Comparison of ENCODE assay signal across 8 cellular contexts in genomic region chr10:15824498-15824897, GRCh38. TPM values are rescaled to one million over a fixed set of nuclear protein-coding genes. Genes with fewer than 3 reads are reported as not detected.
DNase-seq lines count a peak whose midpoint lies in the region; ATAC-seq and TF ChIP-seq lines count a peak whose summit lies in the region.

No MANE protein-coding gene starts in this region.

- DNase-seq in SK-N-SH (peak; percentile 2), fibroblast of mammary gland (ENCODE audit: low read depth) (peak; percentile 39), thoracic aorta (ENCODE audit: low spot score) (no peak), midbrain (lab: John Stamatoyannopoulos, UW) (no peak), occipital lobe (lab: John Stamatoyannopoulos, UW) (no peak)

- H3K4me3 ChIP-seq in SK-N-SH (ENCODE audit: low read depth in 2 of 2, low read length in 1 of 2) = no peak overlapping the region
- no peak overlapping the region for H3K4me3 ChIP-seq in OCI-LY1 (ENCODE audit: low read depth, low read length, poor library complexity, severe bottlenecking)
- no peak overlapping the region for H3K4me3 ChIP-seq in fibroblast of mammary gland (ENCODE audit: control insufficient read depth, low read depth, low read length)
- no peak overlapping the region for H3K4me3 ChIP-seq in thoracic aorta

- H3K9me3 ChIP-seq in SK-N-SH (no peaks in the 10 kb centered on the region), OCI-LY1 (ENCODE audit: low read length) (no peaks in the 10 kb centered on the region), thoracic aorta (no peaks in the 10 kb centered on the region)

- TF ChIP-seq EP300 in SK-N-SH (IDR thresholded peaks at IDR 0.05; ENCODE audit: borderline replicate concordance in 1 of 2, low read depth in 1 of 2, low read length in 1 of 2) = no peak

- ATAC-seq in SK-N-SH treated with all-trans-retinoic acid at 6 μM for 48 hours (no peak), thoracic aorta (ENCODE audit: insufficient number of reproducible peaks, low FRiP score, low read depth) (no peak), HG02759 (IDR thresholded peaks at IDR 0.05; ENCODE audit: unreplicated experiment) (no peak)

- H3K4me2 ChIP-seq in SK-N-SH (no peak overlapping the region), OCI-LY1 (ENCODE audit: low read length) (no peak overlapping the region)

- H3K79me2 ChIP-seq in SK-N-SH (ENCODE audit: insufficient read depth) (no peaks in the 10 kb centered on the region), OCI-LY1 (ENCODE audit: insufficient read depth, low read length) (no peaks in the 10 kb centered on the region)

- H4K20me1 ChIP-seq in SK-N-SH (ENCODE audit: insufficient read depth) (no peaks in the 10 kb centered on the region), OCI-LY1 (ENCODE audit: insufficient read depth, low read length) (no peaks in the 10 kb centered on the region)

- H3K27ac ChIP-seq in SK-N-SH (ENCODE audit: low read depth in 2 of 2, low read length in 1 of 2) (no peak overlapping the region), OCI-LY1 (ENCODE audit: low read depth, low read length, poor library complexity, severe bottlenecking) (no peak overlapping the region), thoracic aorta (peak overlapping the region in 1 of 2 donors; percentile 26)

- TF ChIP-seq CTCF in SK-N-SH (IDR thresholded peaks at IDR 0.05) (peak; percentile 63), OCI-LY1 (IDR thresholded peaks at IDR 0.05; ENCODE audit: low read length) (peak; percentile 45; the same call in 1 of the 2 replicates), fibroblast of mammary gland (conservative IDR thresholded peaks at IDR 0.05; ENCODE audit: control insufficient read depth, insufficient read depth, low read depth, low read length) (peak; percentile 44), thoracic aorta (IDR thresholded peaks at IDR 0.05) (peak; percentile 70)

- CTCF ChIA-PET in SK-N-SH (lab: Yijun Ruan, JAX) = no interaction called here

- no peaks in the 10 kb centered on the region for H3K9me2 ChIP-seq in SK-N-SH
- no peaks in the 10 kb centered on the region for H3K9me2 ChIP-seq in OCI-LY1 (ENCODE audit: low read depth, low read length)

- no peak overlapping the region for H3K9ac ChIP-seq in SK-N-SH
- no peak overlapping the region for H3K9ac ChIP-seq in OCI-LY1 (ENCODE audit: low read length)

- WGBS in SK-N-SH (ENCODE audit: low lambda C conversion rate) = 94% methylated on average over 1 of the region's 1 CpG

- no peak overlapping the region for H2AFZ ChIP-seq in SK-N-SH (ENCODE audit: low read depth)
- no peak overlapping the region for H2AFZ ChIP-seq in OCI-LY1 (ENCODE audit: low read length)

- H3F3A ChIP-seq in SK-N-SH (replicated peaks; ENCODE audit: insufficient read depth) = no peaks in the 10 kb centered on the region
- no peaks in the 10 kb centered on the region for H3F3A ChIP-seq in OCI-LY1 (ENCODE audit: insufficient read depth, low read length)

- TF ChIP-seq RAD21 in SK-N-SH (IDR thresholded peaks at IDR 0.05; ENCODE audit: low read length) = peak; percentile 52

- no peaks in the 10 kb centered on the region for H3K4me1 ChIP-seq in SK-N-SH (ENCODE audit: control insufficient read depth in 1 of 2, insufficient read depth in 2 of 2, low read depth in 1 of 2, low read length in 1 of 2)
- no peaks in the 10 kb centered on the region for H3K4me1 ChIP-seq in OCI-LY1 (ENCODE audit: insufficient read depth, low read length, severe bottlenecking)
- H3K4me1 ChIP-seq in thoracic aorta (ENCODE audit: control insufficient read depth in 1 of 2, low read depth in 2 of 2) = peaks cover 7 to 36% of the 10 kb centered on the region in 2 donors

- H3K27me3 ChIP-seq in SK-N-SH (ENCODE audit: insufficient read depth) (no peaks in the 10 kb centered on the region), OCI-LY1 (ENCODE audit: insufficient read depth, low read length) (no peaks in the 10 kb centered on the region), thoracic aorta (replicated peaks; ENCODE audit: insufficient read depth) (no peaks in the 10 kb centered on the region)

- peaks cover 16 to 45% of the 10 kb centered on the region in 2 experiments for H3K36me3 ChIP-seq in SK-N-SH (replicated peaks in 1 of 2; ENCODE audit: control insufficient read depth in 1 of 2, insufficient read depth in 2 of 2, low read length in 1 of 2)
- H3K36me3 ChIP-seq in OCI-LY1 (ENCODE audit: insufficient read depth, low read length) = peaks cover 33% of the 10 kb centered on the region
- H3K36me3 ChIP-seq in thoracic aorta = no peaks in the 10 kb centered on the region

- POLR2A ChIA-PET in SK-N-SH (lab: Yijun Ruan, JAX) = no interaction called here

TF ChIP-seq in SK-N-SH, 30 proteins besides CTCF, POLR2A, EP300 and RAD21:
- TF ChIP-seq SMC3 (IDR thresholded peaks at IDR 0.05; ENCODE audit: low read depth, low read length) (no peak), JUND (IDR thresholded peaks at IDR 0.05) (no peak), POLR2AphosphoS5 (IDR thresholded peaks at IDR 0.05; ENCODE audit: low read depth, low read length) (no peak), FOSL2 (IDR thresholded peaks at IDR 0.05; ENCODE audit: borderline replicate concordance, low read depth) (no peak), RCOR1 (IDR thresholded peaks at IDR 0.05; ENCODE audit: low read length) (no peak), TCF12 (IDR thresholded peaks at IDR 0.05) (no peak), USF2 (IDR thresholded peaks at IDR 0.05; ENCODE audit: borderline replicate concordance, low read depth, low read length) (no peak)
TF ChIP-seq in SK-N-SH: peak in this region for 0.

TF ChIP-seq in SK-N-SH treated with all-trans-retinoic acid at 6 μM for 48 hours, 23 proteins besides CTCF, POLR2A, EP300 and RAD21:
- TF ChIP-seq TCF4 (CRISPR knock-in tag; IDR thresholded peaks at IDR 0.05; ENCODE audit: borderline replicate concordance) (no peak), TOX (CRISPR knock-in tag; IDR thresholded peaks at IDR 0.05; ENCODE audit: borderline replicate concordance) (no peak), CSDC2 (CRISPR knock-in tag; IDR thresholded peaks at IDR 0.05) (no peak), ESRRG (CRISPR knock-in tag; IDR thresholded peaks at IDR 0.05) (no peak), BACH2 (CRISPR knock-in tag; IDR thresholded peaks at IDR 0.05; ENCODE audit: borderline replicate concordance) (no peak), ZC3H10 (CRISPR knock-in tag; IDR thresholded peaks at IDR 0.05) (no peak), ZNF8 (CRISPR knock-in tag; IDR thresholded peaks at IDR 0.05) (no peak)

RNA-seq across cellular contexts. Expression of gene MINDY3, which starts 35.8 kb away (rescaled TPM):
- polyA plus RNA-seq in SK-N-SH (2012; rRNA removed) = 9.5 and 12.8 TPM in 2 replicates
- 11.2 and 13.9 TPM in 2 replicates for polyA plus RNA-seq in SK-N-SH (2012; cell fraction: cytosol; rRNA removed)
- polyA plus RNA-seq in SK-N-SH (2012; cell fraction: nucleus; rRNA removed) = 8.8 and 25.7 TPM in 2 replicates
- 10 to 100 TPM; 29.6 to 32.2 TPM for total RNA-seq in thoracic aorta
- 127 TPM for total RNA-seq in occipital lobe

Comparison
In these comparisons a context has a peak if more than half of its experiments do, and no peak if none do; other contexts are left out.
1. DNase-seq: peak in SK-N-SH (single experiment) and fibroblast of mammary gland (single experiment); none in thoracic aorta (single experiment), midbrain (single experiment) and occipital lobe (single experiment).
2. Peak in every context shown above with its lines, with median percentiles within 50 percentile points of each other: CTCF ChIP-seq.